Comparison of ENCODE assay signal across 17 cellular contexts in genomic region chr3:81216192-81216591, GRCh38.
A peak's percentile ranks its signal among the peaks of the same experiment; 100 is the strongest.
DNase-seq lines count a peak whose midpoint lies in the region; ATAC-seq, FAIRE-seq and TF ChIP-seq lines count a peak whose summit lies in the region.
"Had no signal": no experiment of that assay in that cellular context is flagged by ENCODE, and none has a peak within 500 bp of the region (broad histone marks: within the 10 kb centered on the region; RNA-seq: fewer than 3 reads in every experiment).

No MANE protein-coding gene starts in this region.

- no peak overlapping the region for H3K27ac Mint-ChIP-seq in MCF 10A (ENCODE audit: low read depth, unreplicated experiment)
- H3K27ac Mint-ChIP-seq: stimulated activated effector memory CD8-positive, alpha-beta T cell treated with anti-CD3 and anti-CD28 coated beads, Interleukin-12 subunit alpha, Interleukin-12 subunit beta, amount 100 ng/mL, for 72 hours; WTC11 had no signal

- POLR2A ChIA-PET in MCF 10A (lab: Yijun Ruan, JAX) = no interaction called here

- FAIRE-seq in GM12892 (lab: Jason Lieb, UNC) = no peak
- FAIRE-seq: K562 had no signal

- peak; percentile 96 for ATAC-seq in foreskin keratinocyte
- ATAC-seq in GM19455 (IDR thresholded peaks at IDR 0.05; ENCODE audit: unreplicated experiment) = no peak
- ATAC-seq: K562; lower lobe of right lung; sciatic nerve; stimulated activated effector memory CD8-positive, alpha-beta T cell treated with anti-CD3 and anti-CD28 coated beads, Interleukin-12 subunit alpha, Interleukin-12 subunit beta, amount 100 ng/mL, for 72 hours; WTC11 had no signal

- H3K27me3 ChIP-seq in breast epithelium (no peaks in the 10 kb centered on the region), foreskin keratinocyte (no peaks in the 10 kb centered on the region)

- peaks cover 97% of the 10 kb centered on the region for H3K27me3 Mint-ChIP-seq in MCF 10A (ENCODE audit: insufficient read depth, unreplicated experiment)

- no peaks in the 10 kb centered on the region for H3K9me3 ChIP-seq in breast epithelium
- H3K9me3 ChIP-seq: lower lobe of right lung had no signal

- H3K4me3 Mint-ChIP-seq in MCF 10A (ENCODE audit: unreplicated experiment) = no peak overlapping the region
- H3K4me3 Mint-ChIP-seq: stimulated activated effector memory CD8-positive, alpha-beta T cell treated with anti-CD3 and anti-CD28 coated beads, Interleukin-12 subunit alpha, Interleukin-12 subunit beta, amount 100 ng/mL, for 72 hours; WTC11 had no signal

- peak; percentile 66 for DNase-seq in MCF 10A (ENCODE audit: unreplicated experiment)
- DNase-seq in breast epithelium (ENCODE audit: low spot score in 2 of 2) = no peak
- peak; percentile 17 for DNase-seq in astrocyte of the hippocampus (ENCODE audit: low read depth, low spot score)
- DNase-seq in foreskin keratinocyte = peak; percentile 55 to 80
- no peak for DNase-seq in stimulated activated CD4-positive, alpha-beta T cell treated with anti-CD3 and anti-CD28 coated beads, Interleukin-4, amount 100 ng/mL, for 24 hours
- no peak for DNase-seq in SKM-1 treated with dmso at 0.1 percent for 144 hours (lab: John Stamatoyannopoulos, UW; ENCODE audit: unreplicated experiment)
- DNase-seq in GM12892 (ENCODE audit: insufficient read length) = no peak
- DNase-seq: activated naive CD4-positive, alpha-beta T cell treated with Interleukin-2 at 50 U/mL for 16 hours; lower lobe of right lung; NCI-H1417; T-helper 1 cell; trophoblast cell had no signal

- no peaks in the 10 kb centered on the region for H3K9me3 Mint-ChIP-seq in MCF 10A (ENCODE audit: unreplicated experiment)
- H3K9me3 Mint-ChIP-seq: WTC11 had no signal

- TF ChIP-seq CTCF in MCF 10A (IDR thresholded peaks at IDR 0.05; ENCODE audit: unreplicated experiment) = no peak
- no peak for TF ChIP-seq CTCF in breast epithelium (IDR thresholded peaks at IDR 0.05)
- no peak for TF ChIP-seq CTCF in foreskin keratinocyte (conservative IDR thresholded peaks at IDR 0.05)

- intact Hi-C loops in MCF 10A (cut with micrococcal nuclease) = no loop called here
- intact Hi-C loops in breast epithelium (cut with DNase I; ENCODE audit: low total_unique reads) = no loop called here

- no peaks in the 10 kb centered on the region for H3K36me3 ChIP-seq in breast epithelium
- H3K36me3 ChIP-seq: lower lobe of right lung had no signal

- CTCF ChIA-PET in MCF 10A (lab: Yijun Ruan, JAX) = no interaction called here

- no peak overlapping the region for H3K4me3 ChIP-seq in breast epithelium
- H3K4me3 ChIP-seq: K562, lower lobe of right lung had no signal

- H3K4me1 Mint-ChIP-seq in MCF 10A (ENCODE audit: insufficient read depth, unreplicated experiment) = no peaks in the 10 kb centered on the region
- H3K4me1 Mint-ChIP-seq: stimulated activated effector memory CD8-positive, alpha-beta T cell treated with anti-CD3 and anti-CD28 coated beads, Interleukin-12 subunit alpha, Interleukin-12 subunit beta, amount 100 ng/mL, for 72 hours; WTC11 had no signal

- no peaks in the 10 kb centered on the region for H3K4me1 ChIP-seq in breast epithelium
- H3K4me1 ChIP-seq in foreskin keratinocyte = no peaks in the 10 kb centered on the region
- H3K4me1 ChIP-seq: lower lobe of right lung had no signal

- no TSS peak for BruUV-seq in MCF 10A (replicated peaks; lab: Mats Ljungman, UMichigan)

- no peak for TF ChIP-seq POLR2A in breast epithelium (IDR thresholded peaks at IDR 0.05)
- no peak for TF ChIP-seq POLR2A in GM12892 (IDR thresholded peaks at IDR 0.05; ENCODE audit: low read depth, low read length)

- H3K36me3 Mint-ChIP-seq in MCF 10A (ENCODE audit: insufficient read depth, unreplicated experiment) = no peaks in the 10 kb centered on the region
- H3K36me3 Mint-ChIP-seq: stimulated activated effector memory CD8-positive, alpha-beta T cell treated with anti-CD3 and anti-CD28 coated beads, Interleukin-12 subunit alpha, Interleukin-12 subunit beta, amount 100 ng/mL, for 72 hours; WTC11 had no signal

- H3K27ac ChIP-seq in breast epithelium = no peak overlapping the region
- no peak overlapping the region for H3K27ac ChIP-seq in foreskin keratinocyte
- H3K27ac ChIP-seq: lower lobe of right lung had no signal

Comparison
In these comparisons a context has a peak if more than half of its experiments do, and no peak if none do; other contexts are left out.
1. DNase-seq: peak in MCF 10A (single experiment), astrocyte of the hippocampus (single experiment) and foreskin keratinocyte (2 of 2); none in breast epithelium (0 of 2), stimulated activated CD4-positive, alpha-beta T cell treated with anti-CD3 and anti-CD28 coated beads, Interleukin-4, amount 100 ng/mL, for 24 hours (single experiment), SKM-1 treated with dmso at 0.1 percent for 144 hours (single experiment) and GM12892 (single experiment).